Comparison of ENCODE assay signal across 19 cellular contexts in the genomic region with DNA sequence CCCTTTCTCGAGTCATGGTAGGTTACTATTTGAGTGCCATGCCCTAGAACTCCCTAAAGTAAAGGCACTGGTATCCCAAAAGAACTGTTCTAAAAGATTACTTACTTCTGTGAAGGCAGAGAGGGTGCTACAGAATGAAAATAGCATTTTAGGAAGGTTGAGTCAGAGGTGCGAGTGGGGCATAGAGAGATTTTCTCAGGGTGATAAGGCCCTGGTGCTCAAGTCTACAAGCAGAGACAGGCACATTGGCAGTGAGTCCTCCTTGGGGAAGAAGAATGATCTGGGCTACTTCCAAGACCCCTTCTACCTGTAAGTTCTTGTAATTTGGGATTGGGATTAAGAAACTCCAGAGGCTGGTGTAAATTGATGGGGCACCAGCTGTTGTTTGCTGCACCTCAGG.
DNase-seq lines count a peak whose midpoint lies in the region; ATAC-seq and TF ChIP-seq lines count a peak whose summit lies in the region.
"Had no signal": no experiment of that assay in that cellular context is flagged by ENCODE, and none has a peak within 500 bp of the region (broad histone marks: within the 10 kb centered on the region; RNA-seq: fewer than 3 reads in every experiment).

No MANE protein-coding gene starts in this region.

- peak overlapping the region; percentile 17 for H3K4ac ChIP-seq in mesendoderm (ENCODE audit: low read depth, low read length)

- H3K4me3 ChIP-seq in right atrium auricular region (no peak overlapping the region), mesendoderm (ENCODE audit: low read length) (no peak overlapping the region)
- H3K4me3 ChIP-seq: colonic mucosa, testis had no signal

- H2BK5ac ChIP-seq in mesendoderm (ENCODE audit: low read length), result no peak overlapping the region

- H3K4me2 ChIP-seq in mesendoderm (ENCODE audit: low read length), result no peak overlapping the region

- intact Hi-C loops in Right ventricle myocardium inferior (cut with DNase I), result no loop called here
- intact Hi-C loops in posterior cingulate gyrus (cut with DNase I), result no loop called here

- DNase-seq in right atrium auricular region (ENCODE audit: low spot score) (no peak), Right ventricle myocardium inferior (ENCODE audit: missing footprints) (no peak), mesendoderm (no peak), NCI-H2107 (lab: John Stamatoyannopoulos, UW) (no peak), omental fat pad (ENCODE audit: low spot score) (no peak), posterior cingulate gyrus (no peak)
- DNase-seq: activated CD4-positive, alpha-beta T cell treated with anti-CD3 and anti-CD28 coated beads, Interleukin-2, amount 50 U/mL, for 4 hours; colonic mucosa; GF-D8; head of caudate nucleus; NCI-H1417 treated with DMSO at 0.1 percent for 48 hours; NCI-H2171; OCI-M1; retina; SIG-M5 had no signal

- peak overlapping the region; percentile 78 for H2BK120ac ChIP-seq in mesendoderm (ENCODE audit: low read depth, low read length)

- peaks cover 58% of the 10 kb centered on the region for H3K79me2 ChIP-seq in mesendoderm (ENCODE audit: control insufficient read depth, insufficient read depth, low read length)

- no peak overlapping the region for H2AK5ac ChIP-seq in mesendoderm (ENCODE audit: low read length)

- peaks cover 0 to 58% of the 10 kb centered on the region in 2 donors for H3K4me1 ChIP-seq in right atrium auricular region
- H3K4me1 ChIP-seq in mesendoderm (ENCODE audit: control insufficient read depth, low read depth, low read length), result peaks cover 35% of the 10 kb centered on the region
- H3K4me1 ChIP-seq: colonic mucosa had no signal

- no peak overlapping the region for H3K56ac ChIP-seq in mesendoderm (ENCODE audit: low read length)

- H3K18ac ChIP-seq in mesendoderm (ENCODE audit: low read length), result peak overlapping the region; percentile 75

- no peak for ATAC-seq in Right ventricle myocardium inferior
- ATAC-seq in HG03354 (IDR thresholded peaks at IDR 0.05; ENCODE audit: poor library complexity, severe bottlenecking, unreplicated experiment), result no peak
- ATAC-seq in omental fat pad (ENCODE audit: low FRiP score), result no peak

- no peak for TF ChIP-seq CTCF in right atrium auricular region (IDR thresholded peaks at IDR 0.05)
- TF ChIP-seq CTCF in VCaP (conservative IDR thresholded peaks at IDR 0.05), result no peak
- no peak for TF ChIP-seq CTCF in omental fat pad (IDR thresholded peaks at IDR 0.05)

- H2BK15ac ChIP-seq in mesendoderm (replicated peaks; ENCODE audit: low read depth), result no peak overlapping the region

- H3K9me3 ChIP-seq in right atrium auricular region, result no peaks in the 10 kb centered on the region
- H3K9me3 ChIP-seq: colonic mucosa, neutrophil, testis had no signal

- H4K8ac ChIP-seq in mesendoderm (ENCODE audit: low read depth, low read length), result no peak overlapping the region

- no peak overlapping the region for H3K9ac ChIP-seq in mesendoderm (ENCODE audit: low read length)

- H3K27ac ChIP-seq in right atrium auricular region (peak overlapping the region; percentile 2 to 24), VCaP (peak overlapping the region; percentile 70), mesendoderm (ENCODE audit: low read depth, low read length) (no peak overlapping the region)
- H3K27ac ChIP-seq: colonic mucosa, neutrophil, testis had no signal

- H3K36me3 ChIP-seq in right atrium auricular region (no peaks in the 10 kb centered on the region), mesendoderm (ENCODE audit: control insufficient read depth, insufficient read depth, low read length) (no peaks in the 10 kb centered on the region)
- H3K36me3 ChIP-seq: colonic mucosa, neutrophil had no signal

- H4K5ac ChIP-seq in mesendoderm (ENCODE audit: low read length), result no peak overlapping the region

- no peak overlapping the region for H3K23ac ChIP-seq in mesendoderm (ENCODE audit: low read length)

- peaks cover 10% of the 10 kb centered on the region for H3K79me1 ChIP-seq in mesendoderm (ENCODE audit: low read length)

- no peaks in the 10 kb centered on the region for H3K27me3 ChIP-seq in right atrium auricular region
- H3K27me3 ChIP-seq in mesendoderm (ENCODE audit: insufficient read depth, low read length, poor library complexity), result no peaks in the 10 kb centered on the region
- H3K27me3 ChIP-seq: colonic mucosa, neutrophil, testis had no signal

- no CpG with 5 or more reads among the region's 2 CpGs for WGBS in mesendoderm (ENCODE audit: extremely low coverage, insufficient coverage, low lambda C conversion rate)
